Comparison of ENCODE assay signal across 1 cellular context in genomic region chr1:116372651-116373444, GRCh38.
TF ChIP-seq lines count a peak whose summit lies in the region.

Gene ATP1A1, plus strand, starts transcription at chr1:116373244. Its CDS starts 268 bp downstream, at chr1:116373512.

TF ChIP-seq in HepG2, 621 proteins besides CTCF, POLR2A, EP300 and RAD21 (continued from another document and continues in another):
- no peak; the same call in 1 of the 2 replicates for TF ChIP-seq NCOA2 (CRISPR knock-in tag; IDR thresholded peaks at IDR 0.05)
- no peak for TF ChIP-seq SIN3B (IDR thresholded peaks at IDR 0.05; ENCODE audit: low read length)
- TF ChIP-seq SMAD3 (CRISPR knock-in tag; IDR thresholded peaks at IDR 0.05) = peak; percentile 35; the same call in 1 of the 2 replicates
- TF ChIP-seq HNRNPK (IDR thresholded peaks at IDR 0.05; ENCODE audit: low read depth, low read length, poor library complexity, severe bottlenecking) = peak; percentile 69
- TF ChIP-seq XRCC5 (optimal IDR thresholded peaks at IDR 0.05; ENCODE audit: low read length) = peak; percentile 64
- no peak for TF ChIP-seq GATAD2A (CRISPR knock-in tag; IDR thresholded peaks at IDR 0.05)
- TF ChIP-seq STAT6 (CRISPR knock-in tag; IDR thresholded peaks at IDR 0.05; ENCODE audit: borderline replicate concordance) = no peak
- TF ChIP-seq ZNF460 (CRISPR knock-in tag; IDR thresholded peaks at IDR 0.05; ENCODE audit: borderline replicate concordance) = no peak; the same call in 1 of the 2 replicates
- TF ChIP-seq PBX2 (CRISPR knock-in tag; IDR thresholded peaks at IDR 0.05) = no peak
- no peak for TF ChIP-seq ZNF136 (CRISPR knock-in tag; IDR thresholded peaks at IDR 0.05; ENCODE audit: low read depth)
- TF ChIP-seq ZNF614 (CRISPR knock-in tag; IDR thresholded peaks at IDR 0.05; ENCODE audit: borderline replicate concordance) = peak; percentile 12; the same call in 1 of the 2 replicates
- TF ChIP-seq DMTF1 (CRISPR knock-in tag; IDR thresholded peaks at IDR 0.05) = no peak
- no peak for TF ChIP-seq SYNCRIP (IDR thresholded peaks at IDR 0.05; ENCODE audit: insufficient read depth, low read depth, low read length)
- peak; percentile 53 for TF ChIP-seq YY1 (IDR thresholded peaks at IDR 0.05; ENCODE audit: insufficient read depth, insufficient replicate concordance, low read depth, low read length)
- TF ChIP-seq ZBTB44 (CRISPR knock-in tag; IDR thresholded peaks at IDR 0.05) = no peak
- no peak for TF ChIP-seq TCF7L2 (IDR thresholded peaks at IDR 0.05; ENCODE audit: low read depth, low read length)
- peak; percentile 61; the same call in 1 of the 2 replicates for TF ChIP-seq ZNF441 (CRISPR knock-in tag; IDR thresholded peaks at IDR 0.05; ENCODE audit: borderline replicate concordance)
- TF ChIP-seq TFE3 (CRISPR knock-in tag; IDR thresholded peaks at IDR 0.05) = no peak
- TF ChIP-seq ZBTB7A (CRISPR knock-in tag; IDR thresholded peaks at IDR 0.05) = no peak
- no peak for TF ChIP-seq ZFP36 (IDR thresholded peaks at IDR 0.05; ENCODE audit: borderline replicate concordance, low read depth, low read length, partially characterized antibody)
- no peak for TF ChIP-seq ZNF672 (CRISPR knock-in tag; IDR thresholded peaks at IDR 0.05)
- TF ChIP-seq RNF219 (CRISPR knock-in tag; IDR thresholded peaks at IDR 0.05) = no peak
- TF ChIP-seq ZFP1 (CRISPR knock-in tag; IDR thresholded peaks at IDR 0.05) = no peak
- TF ChIP-seq ZNF772 (CRISPR knock-in tag; IDR thresholded peaks at IDR 0.05) = 0 out of 2 replicates have a peak, but pooled peaks have one; percentile 20
- 0 out of 4 replicates have a peak, but pooled peaks of 1 of the 2 experiments have one; percentile 29 for TF ChIP-seq REST (IDR thresholded peaks at IDR 0.05; ENCODE audit: borderline replicate concordance in 1 of 2, low read depth in 1 of 2, low read length in 2 of 2)
- TF ChIP-seq HOXD1 (CRISPR knock-in tag; IDR thresholded peaks at IDR 0.05) = peak; percentile 52; the same call in 1 of the 2 replicates
- no peak; the same call in none of the 2 replicates for TF ChIP-seq IKZF5 (CRISPR knock-in tag; IDR thresholded peaks at IDR 0.05)
- peak; percentile 69; the same call in 1 of the 2 replicates for TF ChIP-seq ESRRA (CRISPR knock-in tag; IDR thresholded peaks at IDR 0.05; ENCODE audit: low read depth)
- peak; percentile 30; the same call in 1 of the 2 replicates for TF ChIP-seq ZNF777 (CRISPR knock-in tag; IDR thresholded peaks at IDR 0.05)
- no peak; the same call in 1 of the 2 replicates for TF ChIP-seq ZNF264 (CRISPR knock-in tag; IDR thresholded peaks at IDR 0.05)
- TF ChIP-seq KLF6 (CRISPR knock-in tag; IDR thresholded peaks at IDR 0.05) = peak; percentile 49; the same call in 1 of the 2 replicates
- TF ChIP-seq CENPBD1 (CRISPR knock-in tag; IDR thresholded peaks at IDR 0.05; ENCODE audit: borderline replicate concordance, low read depth) = peak; percentile 65; the same call in 1 of the 2 replicates
- no peak for TF ChIP-seq ZNF850 (CRISPR knock-in tag; conservative IDR thresholded peaks at IDR 0.05)
- no peak; the same call in 1 of the 2 replicates for TF ChIP-seq PITX1 (CRISPR knock-in tag; IDR thresholded peaks at IDR 0.05)
- TF ChIP-seq HNF4A (CRISPR knock-in tag; IDR thresholded peaks at IDR 0.05) = no peak
- peak; percentile 59; the same call in 1 of the 2 replicates for TF ChIP-seq MEIS2 (CRISPR knock-in tag; IDR thresholded peaks at IDR 0.05)
- TF ChIP-seq ZBTB39 (CRISPR knock-in tag; IDR thresholded peaks at IDR 0.05) = no peak
- peak; percentile 94 for TF ChIP-seq HNRNPH1 (optimal IDR thresholded peaks at IDR 0.05; ENCODE audit: low read depth, low read length)
- TF ChIP-seq FOXM1 (CRISPR knock-in tag; IDR thresholded peaks at IDR 0.05) = no peak
